In genomic region chr15:78195735-78196201, GRCh38 we compare ENCODE assay signal across 7 cellular contexts. TPM values are rescaled to one million over a fixed set of nuclear protein-coding genes. Genes with fewer than 3 reads are reported as not detected.
DNase-seq lines count a peak whose midpoint lies in the region; ATAC-seq and TF ChIP-seq lines count a peak whose summit lies in the region.

No MANE protein-coding gene starts in this region.

- no peak for TF ChIP-seq EP300 in transverse colon (IDR thresholded peaks at IDR 0.05; ENCODE audit: low read depth)

- H3K36me3 Mint-ChIP-seq in activated CD4-positive, alpha-beta T cell treated with anti-CD3 and anti-CD28 coated beads for 36 hours (ENCODE audit: low read depth), result no peaks in the 10 kb centered on the region
- H3K36me3 Mint-ChIP-seq in naive thymus-derived CD4-positive, alpha-beta T cell, result peaks cover 0 to 5% (median 0%) of the 10 kb centered on the region in 5 donors

- H3K4me1 Mint-ChIP-seq in activated CD4-positive, alpha-beta T cell treated with anti-CD3 and anti-CD28 coated beads for 36 hours, result no peaks in the 10 kb centered on the region
- peaks cover 0 to 9% (median 0%) of the 10 kb centered on the region in 7 donors for H3K4me1 Mint-ChIP-seq in naive thymus-derived CD4-positive, alpha-beta T cell

- intact Hi-C loops in activated CD4-positive, alpha-beta T cell treated with anti-CD3 and anti-CD28 coated beads for 36 hours (cut with DNase I, micrococcal nuclease), result loop anchor here (1.0 to 5.0 kb wide), 6 partner anchors 46 to 283 kb away; partner anchors contain the start of gene CIB2 (in 1 of the 2)
- intact Hi-C loops in dorsolateral prefrontal cortex (cut with DNase I) (no loop called here), transverse colon (cut with DNase I; ENCODE audit: low total_unique reads) (no loop called here)
- intact Hi-C loops in naive thymus-derived CD4-positive, alpha-beta T cell (cut with micrococcal nuclease), result loop anchor here (1.0 to 2.0 kb wide), 6 partner anchors 14 to 237 kb away; partner anchors contain the start of gene CIB2 (in 2 of the 2)

- TF ChIP-seq CTCF in GM12864 (IDR thresholded peaks at IDR 0.05; ENCODE audit: low read depth, low read length, missing control alignments), result peak; percentile 89
- TF ChIP-seq CTCF in dorsolateral prefrontal cortex (IDR thresholded peaks at IDR 0.05 in 54 of 56, conservative IDR thresholded peaks at IDR 0.05 in 2 of 56; ENCODE audit: low read depth in 1 of 56, partially characterized antibody in 56 of 56), result peak in 54 of 56 donors; percentile 21 to 71 (median 53)
- TF ChIP-seq CTCF in transverse colon (IDR thresholded peaks at IDR 0.05), result peak; percentile 68 to 86 (median 72)

- H3K4me3 ChIP-seq in GM12864 (ENCODE audit: low read depth, low read length) (no peak overlapping the region), Karpas-422 (ENCODE audit: low read length) (no peak overlapping the region), dorsolateral prefrontal cortex (no peak overlapping the region), transverse colon (no peak overlapping the region)
- H3K4me3 ChIP-seq in naive thymus-derived CD4-positive, alpha-beta T cell (ENCODE audit: low read length), result no peak overlapping the region

- no peak overlapping the region for H2AFZ ChIP-seq in Karpas-422 (ENCODE audit: low read length)

- no peaks in the 10 kb centered on the region for H3K27me3 Mint-ChIP-seq in activated CD4-positive, alpha-beta T cell treated with anti-CD3 and anti-CD28 coated beads for 36 hours
- peaks cover 0 to 11% (median 0%) of the 10 kb centered on the region in 5 donors for H3K27me3 Mint-ChIP-seq in naive thymus-derived CD4-positive, alpha-beta T cell

- no peaks in the 10 kb centered on the region for H3K9me2 ChIP-seq in Karpas-422 (replicated peaks; ENCODE audit: insufficient read depth, low read length)

- H3K9me3 Mint-ChIP-seq in activated CD4-positive, alpha-beta T cell treated with anti-CD3 and anti-CD28 coated beads for 36 hours (ENCODE audit: low read depth), result no peaks in the 10 kb centered on the region
- H3K9me3 Mint-ChIP-seq in naive thymus-derived CD4-positive, alpha-beta T cell, result peaks cover 0 to 6% (median under 1%) of the 10 kb centered on the region in 11 donors

- no peak overlapping the region for H3K27ac Mint-ChIP-seq in activated CD4-positive, alpha-beta T cell treated with anti-CD3 and anti-CD28 coated beads for 36 hours
- peak overlapping the region in 1 of 9 donors; percentile 36 for H3K27ac Mint-ChIP-seq in naive thymus-derived CD4-positive, alpha-beta T cell

- no peaks in the 10 kb centered on the region for H3K9me3 ChIP-seq in Karpas-422 (ENCODE audit: low read length)
- no peaks in the 10 kb centered on the region for H3K9me3 ChIP-seq in naive thymus-derived CD4-positive, alpha-beta T cell (ENCODE audit: control insufficient read depth in 2 of 3, low read length in 3 of 3)
- H3K9me3 ChIP-seq in transverse colon, result no peaks in the 10 kb centered on the region

- 27% methylated on average over 7 of the region's 7 CpGs; no CpG with 5 or more reads in 1 of the 2 donors for WGBS in transverse colon (ENCODE audit: low coverage in 1 of 2), 2 donors

- POLR2A ChIA-PET in activated CD4-positive, alpha-beta T cell treated with anti-CD3 and anti-CD28 coated beads for 36 hours (lab: Charles Lee), result no interaction called here
- POLR2A ChIA-PET in naive thymus-derived CD4-positive, alpha-beta T cell (lab: Charles Lee), result interaction anchor here (0.8 to 1.2 kb wide), 4 partner anchors 11 to 87 kb away, joined by 3 to 4 read pairs (median 3); partner anchors contain the start of gene CIB2

- H3K4me3 Mint-ChIP-seq in activated CD4-positive, alpha-beta T cell treated with anti-CD3 and anti-CD28 coated beads for 36 hours, result no peak overlapping the region
- no peak overlapping the region for H3K4me3 Mint-ChIP-seq in naive thymus-derived CD4-positive, alpha-beta T cell

- no peaks in the 10 kb centered on the region for H3K27me3 ChIP-seq in Karpas-422 (ENCODE audit: low read length)
- H3K27me3 ChIP-seq in dorsolateral prefrontal cortex, result no peaks in the 10 kb centered on the region
- H3K27me3 ChIP-seq in naive thymus-derived CD4-positive, alpha-beta T cell (ENCODE audit: control insufficient read depth in 2 of 2, insufficient read depth in 2 of 2, low read length in 2 of 2), result no peaks in the 10 kb centered on the region
- no peaks in the 10 kb centered on the region for H3K27me3 ChIP-seq in transverse colon

- H4K20me1 ChIP-seq in Karpas-422 (ENCODE audit: insufficient read depth, low read depth, low read length), result no peaks in the 10 kb centered on the region

- no peak for DNase-seq in GM12864 (ENCODE audit: low read depth)
- peak; percentile 72 for DNase-seq in Karpas-422
- DNase-seq in activated CD4-positive, alpha-beta T cell treated with anti-CD3 and anti-CD28 coated beads for 36 hours, result peak; percentile 66
- DNase-seq in dorsolateral prefrontal cortex, result peak in 1 of 10 donors; percentile 24
- DNase-seq in naive thymus-derived CD4-positive, alpha-beta T cell, result peak; percentile 22 to 61 (median 46)
- DNase-seq in transverse colon, result peak; percentile 59
- no peak for DNase-seq in COLO829 (ENCODE audit: low spot score)

- no peak for TF ChIP-seq POLR2A in transverse colon (IDR thresholded peaks at IDR 0.05)

- H3K79me2 ChIP-seq in Karpas-422 (ENCODE audit: low read length), result no peaks in the 10 kb centered on the region

- CTCF ChIA-PET in activated CD4-positive, alpha-beta T cell treated with anti-CD3 and anti-CD28 coated beads for 36 hours (lab: Charles Lee), result interaction anchor here (0.7 to 3.3 kb wide), 36 partner anchors 9 to 288 kb away, joined by 3 to 47 read pairs (median 6); partner anchors contain the start of gene CIB2
- CTCF ChIA-PET in naive thymus-derived CD4-positive, alpha-beta T cell (lab: Charles Lee), result interaction anchor here (0.8 to 8.5 kb wide), 17 partner anchors 9 to 237 kb away, joined by 3 to 101 read pairs (median 5); partner anchors contain the start of gene CIB2

- H3K9ac ChIP-seq in Karpas-422 (ENCODE audit: low read length), result no peak overlapping the region

- H3K27ac ChIP-seq in Karpas-422 (ENCODE audit: low read length) (no peak overlapping the region), dorsolateral prefrontal cortex (no peak overlapping the region), transverse colon (no peak overlapping the region)
- no peak overlapping the region for H3K27ac ChIP-seq in naive thymus-derived CD4-positive, alpha-beta T cell (ENCODE audit: low read depth, low read length)

- in situ Hi-C loops in transverse colon (cut with MboI; ENCODE audit: low pct_ligation_motif_present in 1 of 4, low pct_unique_long_range_greater_than_20kb in 1 of 4, low sequenced_read_pairs in 3 of 4), result loop anchor here in 3 of 4 donors (5.0 to 10.0 kb wide), 2 partner anchors 81 to 83 kb away; no protein-coding TSS in a partner anchor

- no peaks in the 10 kb centered on the region for H3K36me3 ChIP-seq in Karpas-422 (ENCODE audit: insufficient read depth, low read length)
- no peaks in the 10 kb centered on the region for H3K36me3 ChIP-seq in naive thymus-derived CD4-positive, alpha-beta T cell (ENCODE audit: control insufficient read depth in 2 of 3, insufficient read depth in 3 of 3, low read length in 3 of 3)
- no peaks in the 10 kb centered on the region for H3K36me3 ChIP-seq in transverse colon

- no peaks in the 10 kb centered on the region for H3K4me1 ChIP-seq in Karpas-422 (ENCODE audit: low read length)
- H3K4me1 ChIP-seq in naive thymus-derived CD4-positive, alpha-beta T cell (ENCODE audit: control insufficient read depth in 2 of 2, insufficient read depth in 2 of 2, low read length in 2 of 2), result no peaks in the 10 kb centered on the region
- H3K4me1 ChIP-seq in transverse colon, result no peaks in the 10 kb centered on the region

- peak; percentile 87 for ATAC-seq in activated CD4-positive, alpha-beta T cell treated with anti-CD3 and anti-CD28 coated beads for 36 hours
- ATAC-seq in naive thymus-derived CD4-positive, alpha-beta T cell, result peak; percentile 82

- H3K4me2 ChIP-seq in Karpas-422 (ENCODE audit: low read depth, low read length, poor library complexity, severe bottlenecking), result no peak overlapping the region

RNA-seq across cellular contexts. Expression of gene ACSBG1, which starts 38.6 kb away (rescaled TPM):
- total RNA-seq in Karpas-422 (2014; rRNA removed; shearing (Covaris generic); ENCODE audit: low replicate concordance), result not detected in 2 replicates
- under 1 TPM in 1 of 2 experiments, not detected in 1; 0.02 TPM for total RNA-seq in activated CD4-positive, alpha-beta T cell treated with anti-CD3 and anti-CD28 coated beads for 36 hours
- total RNA-seq in dorsolateral prefrontal cortex (100 to 1,000 TPM in 47 of 120 experiments, 10 to 100 TPM in 73; 48.0 to 276 (median 94.0) TPM), transverse colon (1 to 10 TPM in 1 of 4 donors, not detected in 3; 1.5 TPM)
- total RNA-seq in naive thymus-derived CD4-positive, alpha-beta T cell, result under 1 TPM in 1 of 5 experiments, not detected in 4; 0.39 TPM
- polyA plus RNA-seq in naive thymus-derived CD4-positive, alpha-beta T cell, result under 1 TPM in 1 of 2 donors, not detected in 1; 0.06 TPM

RNA-seq across cellular contexts. Expression of gene IDH3A, which starts 46.6 kb away (rescaled TPM):
- 49.3 and 57.2 TPM in 2 replicates for total RNA-seq in Karpas-422 (2014; rRNA removed; shearing (Covaris generic); ENCODE audit: low replicate concordance)
- total RNA-seq in activated CD4-positive, alpha-beta T cell treated with anti-CD3 and anti-CD28 coated beads for 36 hours, result 100 to 1,000 TPM; 129 to 135 TPM
- 100 to 1,000 TPM; 101 to 276 (median 201) TPM for total RNA-seq in dorsolateral prefrontal cortex
- total RNA-seq in naive thymus-derived CD4-positive, alpha-beta T cell, result 100 to 1,000 TPM in 1 of 5 experiments, 10 to 100 TPM in 4; 44.4 to 105 (median 61.1) TPM
- 10 to 100 TPM; 40.5 to 46.7 TPM for polyA plus RNA-seq in naive thymus-derived CD4-positive, alpha-beta T cell
- total RNA-seq in transverse colon, result 100 to 1,000 TPM; 149 to 369 (median 166) TPM

Comparison
In these comparisons a context has a peak if more than half of its experiments do, and no peak if none do; other contexts are left out.
1. DNase-seq: peak in Karpas-422 (single experiment), activated CD4-positive, alpha-beta T cell treated with anti-CD3 and anti-CD28 coated beads for 36 hours (single experiment), naive thymus-derived CD4-positive, alpha-beta T cell (9 of 9) and transverse colon (single experiment); none in GM12864 (single experiment) and COLO829 (single experiment).
2. RNA of gene ACSBG1, which starts 38.6 kb away (total RNA-seq): 48.0 to 276 TPM in dorsolateral prefrontal cortex; 0.02 TPM in activated CD4-positive, alpha-beta T cell treated with anti-CD3 and anti-CD28 coated beads for 36 hours, not detected in Karpas-422, 0.39 TPM in naive thymus-derived CD4-positive, alpha-beta T cell and 1.5 TPM in transverse colon; every median in the first group is over 10 times any median in the second.
3. intact Hi-C loops: an anchor here in activated CD4-positive, alpha-beta T cell treated with anti-CD3 and anti-CD28 coated beads for 36 hours (1.0 to 5.0 kb wide) and naive thymus-derived CD4-positive, alpha-beta T cell (1.0 to 2.0 kb wide); none called in dorsolateral prefrontal cortex and transverse colon.
4. Peak in every context shown above with its lines, with median percentiles within 50 percentile points of each other: CTCF ChIP-seq.